In genomic region chr9:37938121-37938906, GRCh38 we compare ENCODE assay signal across 9 cellular contexts. TPM values are rescaled to one million over a fixed set of nuclear protein-coding genes. Genes with fewer than 3 reads are reported as not detected.
DNase-seq lines count a peak whose midpoint lies in the region; ATAC-seq and TF ChIP-seq lines count a peak whose summit lies in the region.
"Had no signal": no experiment of that assay in that cellular context is flagged by ENCODE, and none has a peak within 500 bp of the region (broad histone marks: within the 10 kb centered on the region; RNA-seq: fewer than 3 reads in every experiment).

No MANE protein-coding gene starts in this region.

- H3K9ac ChIP-seq in adipocyte (ENCODE audit: low read length) = peak overlapping the region; percentile 27

- CTCF ChIA-PET in HEK293 (lab: Yijun Ruan, JAX) = interaction anchor here (0.6 to 2.7 kb wide), 4 partner anchors 25 to 222 kb away, joined by 3 to 8 read pairs (median 4); no protein-coding TSS in a partner anchor

- H3K9me3 Mint-ChIP-seq in stimulated activated effector memory CD8-positive, alpha-beta T cell treated with anti-CD3 and anti-CD28 coated beads, Interleukin-12 subunit alpha, Interleukin-12 subunit beta, amount 100 ng/mL, for 72 hours = no peaks in the 10 kb centered on the region
- no peaks in the 10 kb centered on the region for H3K9me3 Mint-ChIP-seq in stimulated activated naive CD8-positive, alpha-beta T cell treated with anti-CD3 and anti-CD28 coated beads, Interleukin-15, amount 100 ng/mL, for 72 hours
- H3K9me3 Mint-ChIP-seq: activated CD8-positive, alpha-beta T cell treated with anti-CD3 and anti-CD28 coated beads for 36 hours had no signal

- no peak overlapping the region for H3K4me3 Mint-ChIP-seq in stimulated activated effector memory CD8-positive, alpha-beta T cell treated with anti-CD3 and anti-CD28 coated beads, Interleukin-12 subunit alpha, Interleukin-12 subunit beta, amount 100 ng/mL, for 72 hours
- no peak overlapping the region for H3K4me3 Mint-ChIP-seq in stimulated activated naive CD8-positive, alpha-beta T cell treated with anti-CD3 and anti-CD28 coated beads, Interleukin-15, amount 100 ng/mL, for 72 hours
- H3K4me3 Mint-ChIP-seq: activated CD8-positive, alpha-beta T cell treated with anti-CD3 and anti-CD28 coated beads for 36 hours had no signal

- WGBS in heart left ventricle, 4 donors = 15 to 27% (median 22%) methylated on average over 21 to 22 of the region's 22 CpGs

- no peaks in the 10 kb centered on the region for H3K36me3 Mint-ChIP-seq in stimulated activated effector memory CD8-positive, alpha-beta T cell treated with anti-CD3 and anti-CD28 coated beads, Interleukin-12 subunit alpha, Interleukin-12 subunit beta, amount 100 ng/mL, for 72 hours

- peak; percentile 75 for DNase-seq in adipocyte (ENCODE audit: low read depth)
- DNase-seq in heart left ventricle = peak; percentile 38 to 74 (median 64)
- DNase-seq in retinal pigment epithelial cell (ENCODE audit: low read depth) = peak; percentile 92
- no peak for DNase-seq in DMS114 treated with DMSO at 0.1 percent for 48 hours (lab: John Stamatoyannopoulos, UW; ENCODE audit: unreplicated experiment)
- DNase-seq in GM10266 (ENCODE audit: extremely low spot score) = no peak
- DNase-seq in stimulated activated effector memory CD8-positive, alpha-beta T cell treated with anti-CD3 and anti-CD28 coated beads, Interleukin-12 subunit alpha, Interleukin-12 subunit beta, amount 100 ng/mL, for 72 hours (ENCODE audit: low spot score in 2 of 2) = no peak
- DNase-seq in stimulated activated naive CD8-positive, alpha-beta T cell treated with anti-CD3 and anti-CD28 coated beads, Interleukin-15, amount 100 ng/mL, for 72 hours = no peak
- DNase-seq: activated CD8-positive, alpha-beta T cell treated with anti-CD3 and anti-CD28 coated beads for 36 hours had no signal

- peaks cover 0 to 55% of the 10 kb centered on the region in 2 experiments; a peak in 1 of 3 replicates for H3K36me3 ChIP-seq in HEK293 (ENCODE audit: control insufficient read depth in 2 of 2, insufficient read depth in 1 of 2, low read length in 2 of 2)
- H3K36me3 ChIP-seq in adipocyte (ENCODE audit: control insufficient read depth, insufficient read depth, low read length, severe bottlenecking) = peaks cover 4% of the 10 kb centered on the region
- peaks cover 0 to 5% (median 0%) of the 10 kb centered on the region in 9 donors for H3K36me3 ChIP-seq in heart left ventricle

- no peak for TF ChIP-seq CTCF in HEK293 (tag by site-specific recombination; IDR thresholded peaks at IDR 0.05)
- no peak for TF ChIP-seq CTCF in heart left ventricle (IDR thresholded peaks at IDR 0.05)
- no peak for TF ChIP-seq CTCF in retinal pigment epithelial cell (conservative IDR thresholded peaks at IDR 0.05; ENCODE audit: low read depth, low read length)
- TF ChIP-seq CTCF in GM10266 (IDR thresholded peaks at IDR 0.05; ENCODE audit: control insufficient read depth, insufficient read depth, low read depth, missing control alignments) = no peak

- H3K27ac Mint-ChIP-seq in stimulated activated effector memory CD8-positive, alpha-beta T cell treated with anti-CD3 and anti-CD28 coated beads, Interleukin-12 subunit alpha, Interleukin-12 subunit beta, amount 100 ng/mL, for 72 hours = no peak overlapping the region
- no peak overlapping the region for H3K27ac Mint-ChIP-seq in stimulated activated naive CD8-positive, alpha-beta T cell treated with anti-CD3 and anti-CD28 coated beads, Interleukin-15, amount 100 ng/mL, for 72 hours
- H3K27ac Mint-ChIP-seq: activated CD8-positive, alpha-beta T cell treated with anti-CD3 and anti-CD28 coated beads for 36 hours had no signal

- intact Hi-C loops in heart left ventricle (cut with DNase I) = loop anchor here in 2 of 10 donors (5.0 kb wide), 2 partner anchors 49 to 129 kb away; partner anchors contain the start of gene SHB (in 2 of the 2)

- no peaks in the 10 kb centered on the region for H3K27me3 ChIP-seq in adipocyte (replicated peaks; ENCODE audit: control insufficient read depth, insufficient read depth, low read length)
- no peaks in the 10 kb centered on the region for H3K27me3 ChIP-seq in heart left ventricle

- no peak for TF ChIP-seq POLR2A in heart left ventricle (IDR thresholded peaks at IDR 0.05)

- H3K27me3 Mint-ChIP-seq in stimulated activated naive CD8-positive, alpha-beta T cell treated with anti-CD3 and anti-CD28 coated beads, Interleukin-15, amount 100 ng/mL, for 72 hours = no peaks in the 10 kb centered on the region
- H3K27me3 Mint-ChIP-seq: activated CD8-positive, alpha-beta T cell treated with anti-CD3 and anti-CD28 coated beads for 36 hours had no signal

- H3K9me3 ChIP-seq in HEK293 (ENCODE audit: control insufficient read depth, insufficient read depth, low read depth, low read length) (no peaks in the 10 kb centered on the region), adipocyte (ENCODE audit: control insufficient read depth, low read length) (no peaks in the 10 kb centered on the region), heart left ventricle (no peaks in the 10 kb centered on the region)

- H3K4me1 Mint-ChIP-seq in stimulated activated effector memory CD8-positive, alpha-beta T cell treated with anti-CD3 and anti-CD28 coated beads, Interleukin-12 subunit alpha, Interleukin-12 subunit beta, amount 100 ng/mL, for 72 hours = no peaks in the 10 kb centered on the region
- H3K4me1 Mint-ChIP-seq in stimulated activated naive CD8-positive, alpha-beta T cell treated with anti-CD3 and anti-CD28 coated beads, Interleukin-15, amount 100 ng/mL, for 72 hours = no peaks in the 10 kb centered on the region

- H3K4me3 ChIP-seq in HEK293 (ENCODE audit: low read depth, low read length) (no peak overlapping the region), adipocyte (ENCODE audit: low read length) (no peak overlapping the region), heart left ventricle (no peak overlapping the region), retinal pigment epithelial cell (ENCODE audit: low read length) (peak overlapping the region; percentile 2)

- peak; percentile 30 to 70 (median 61) for ATAC-seq in heart left ventricle
- ATAC-seq in stimulated activated effector memory CD8-positive, alpha-beta T cell treated with anti-CD3 and anti-CD28 coated beads, Interleukin-12 subunit alpha, Interleukin-12 subunit beta, amount 100 ng/mL, for 72 hours = no peak
- no peak for ATAC-seq in stimulated activated naive CD8-positive, alpha-beta T cell treated with anti-CD3 and anti-CD28 coated beads, Interleukin-15, amount 100 ng/mL, for 72 hours
- ATAC-seq: activated CD8-positive, alpha-beta T cell treated with anti-CD3 and anti-CD28 coated beads for 36 hours had no signal

- H3K27ac ChIP-seq in HEK293 (ENCODE audit: extremely low read depth, low read depth, low read length) (no peak overlapping the region; the same call in 1 of the 2 replicates), heart left ventricle (peak overlapping the region; percentile 2 to 74 (median 60))

- peaks cover 4% of the 10 kb centered on the region for H3K4me1 ChIP-seq in HEK293 (ENCODE audit: control insufficient read depth, insufficient read depth, low read length)
- H3K4me1 ChIP-seq in adipocyte (ENCODE audit: control insufficient read depth, insufficient read depth, low read length) = peaks cover 49% of the 10 kb centered on the region
- peaks cover 9 to 55% (median 44%) of the 10 kb centered on the region in 12 donors for H3K4me1 ChIP-seq in heart left ventricle

- POLR2A ChIA-PET in HEK293 (lab: Yijun Ruan, JAX) = no interaction called here

TF ChIP-seq in HEK293, 187 proteins besides CTCF, POLR2A, EP300 and RAD21 (continues in another document):
- no peak; the same call in 1 of the 2 replicates for TF ChIP-seq GLIS2 (tag by site-specific recombination; IDR thresholded peaks at IDR 0.05)
- TF ChIP-seq ZNF433 (tag by site-specific recombination; IDR thresholded peaks at IDR 0.05; ENCODE audit: low read depth) = no peak
- peak; percentile 33; the same call in 1 of the 2 replicates for TF ChIP-seq SP7 (tag by site-specific recombination; IDR thresholded peaks at IDR 0.05)
- 0 out of 2 replicates have a peak, but pooled peaks have one; percentile 21 for TF ChIP-seq ZSCAN30 (tag by site-specific recombination; IDR thresholded peaks at IDR 0.05)
- peak; percentile 71; the same call in 1 of the 2 replicates for TF ChIP-seq ZBTB6 (tag by site-specific recombination; IDR thresholded peaks at IDR 0.05)
- no peak for TF ChIP-seq ZNF362 (tag by site-specific recombination; IDR thresholded peaks at IDR 0.05)
- no peak for TF ChIP-seq HOXA7 (CRISPR knock-in tag; IDR thresholded peaks at IDR 0.05; ENCODE audit: borderline replicate concordance)
- TF ChIP-seq FEZF1 (tag by site-specific recombination; IDR thresholded peaks at IDR 0.05) = peak; percentile 62
- 0 out of 2 replicates have a peak, but pooled peaks have one; percentile 20 for TF ChIP-seq ZBTB8A (tag by site-specific recombination; IDR thresholded peaks at IDR 0.05)
- no peak for TF ChIP-seq GFI1B (tag by site-specific recombination; IDR thresholded peaks at IDR 0.05)
- TF ChIP-seq ZNF335 (tag by site-specific recombination; conservative IDR thresholded peaks at IDR 0.05) = no peak
- TF ChIP-seq ZNF623 (tag by site-specific recombination; IDR thresholded peaks at IDR 0.05) = no peak
- no peak for TF ChIP-seq ZNF302 (tag by site-specific recombination; IDR thresholded peaks at IDR 0.05; ENCODE audit: low read depth)
- TF ChIP-seq ZNF132 (tag by site-specific recombination; IDR thresholded peaks at IDR 0.05; ENCODE audit: borderline replicate concordance) = no peak
- no peak for TF ChIP-seq ZNF366 (tag by site-specific recombination; conservative IDR thresholded peaks at IDR 0.05)

RNA-seq across cellular contexts. Expression of gene SLC25A51, which starts 34.4 kb away (rescaled TPM):
- total RNA-seq in heart left ventricle = 10 to 100 TPM; 18.9 to 27.6 (median 22.9) TPM
- 10 to 100 TPM in 1 of 2 donors, 1 to 10 TPM in 1; 8.6 to 16.1 TPM for polyA plus RNA-seq in heart left ventricle

Comparison
In these comparisons a context has a peak if more than half of its experiments do, and no peak if none do; other contexts are left out.
1. DNase-seq: peak in adipocyte (single experiment), heart left ventricle (5 of 5) and retinal pigment epithelial cell (single experiment); none in DMS114 treated with DMSO at 0.1 percent for 48 hours (single experiment), GM10266 (single experiment), stimulated activated effector memory CD8-positive, alpha-beta T cell treated with anti-CD3 and anti-CD28 coated beads, Interleukin-12 subunit alpha, Interleukin-12 subunit beta, amount 100 ng/mL, for 72 hours (0 of 2) and stimulated activated naive CD8-positive, alpha-beta T cell treated with anti-CD3 and anti-CD28 coated beads, Interleukin-15, amount 100 ng/mL, for 72 hours (0 of 2).
2. ATAC-seq: peak in heart left ventricle (4 of 4); none in stimulated activated effector memory CD8-positive, alpha-beta T cell treated with anti-CD3 and anti-CD28 coated beads, Interleukin-12 subunit alpha, Interleukin-12 subunit beta, amount 100 ng/mL, for 72 hours (single experiment) and stimulated activated naive CD8-positive, alpha-beta T cell treated with anti-CD3 and anti-CD28 coated beads, Interleukin-15, amount 100 ng/mL, for 72 hours (single experiment).